ENCODE assay signal across 8 cellular contexts in the genomic region with DNA sequence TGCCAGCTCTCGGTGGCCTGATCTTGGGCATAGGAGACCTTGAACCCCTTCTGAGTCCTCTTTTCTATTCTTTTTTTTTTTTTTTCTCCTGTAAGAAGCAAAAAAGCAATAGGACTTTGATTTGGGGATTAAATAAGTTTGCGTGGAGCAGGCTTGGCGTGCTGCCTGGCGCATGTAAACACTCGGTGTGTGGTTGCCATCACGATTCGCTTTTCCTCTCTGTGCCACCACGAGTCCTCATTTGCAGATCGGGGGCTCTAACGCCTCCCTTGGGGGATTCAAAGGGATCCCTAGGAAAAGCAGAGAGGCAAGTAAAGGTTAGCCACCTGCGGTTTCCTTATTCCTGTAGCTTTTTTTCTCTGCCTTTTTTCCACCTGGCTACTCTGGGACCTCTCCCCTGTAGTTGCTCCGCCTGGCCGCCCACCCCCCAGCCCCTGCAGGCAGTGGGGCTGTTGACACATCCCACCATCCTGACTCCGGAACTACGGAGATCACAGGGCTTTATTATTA. TPM values are rescaled to one million over a fixed set of nuclear protein-coding genes. Genes with fewer than 3 reads are reported as not detected.
DNase-seq lines count a peak whose midpoint lies in the region; ATAC-seq, FAIRE-seq and TF ChIP-seq lines count a peak whose summit lies in the region.

No MANE protein-coding gene starts in this region.

- H3K9ac ChIP-seq in PC-3 (ENCODE audit: low read length) (peak overlapping the region; percentile 98), kidney (ENCODE audit: low read length in 2 of 2) (peak overlapping the region; percentile 94 to 96)

- no TSS peak for BruUV-seq in PC-3 (replicated peaks; lab: Mats Ljungman, UMichigan)
- BruUV-seq in MCF 10A (replicated peaks; lab: Mats Ljungman, UMichigan) = no TSS peak

- intact Hi-C loops in PC-3 (cut with micrococcal nuclease) (no loop called here), MCF 10A (cut with micrococcal nuclease) (no loop called here), kidney (cut with DNase I) (no loop called here)

- H3K4me3 ChIP-seq in GM12875 (ENCODE audit: low read depth, low read length) (peak overlapping the region; percentile 96), PC-3 (ENCODE audit: low read length) (peak overlapping the region; percentile 90), kidney (ENCODE audit: low read length in 2 of 2) (peak overlapping the region; percentile 90 to 98)

- H3F3A ChIP-seq in PC-3 (ENCODE audit: low read length, unreplicated experiment) = no peaks in the 10 kb centered on the region

- no peaks in the 10 kb centered on the region for H3K27me3 ChIP-seq in PC-3 (ENCODE audit: low read length)

- H3K9me2 ChIP-seq in PC-3 (replicated peaks; ENCODE audit: low read length) = no peaks in the 10 kb centered on the region

- DNase-seq in PC-3 = peak; percentile 45
- DNase-seq in MCF 10A (ENCODE audit: unreplicated experiment) = peak; percentile 43
- no peak for DNase-seq in kidney
- peak; percentile 16 for DNase-seq in stimulated activated CD4-positive, alpha-beta T cell treated with anti-CD3 and anti-CD28 coated beads, Interleukin-4, amount 100 ng/mL, for 1 hour
- DNase-seq in activated CD4-positive, CD25-positive, alpha-beta regulatory T cell treated with anti-CD3 and anti-CD28 coated beads, Interleukin-2, amount 50 U/mL, for 72 hours = no peak

- TF ChIP-seq CTCF in GM12875 (IDR thresholded peaks at IDR 0.05; ENCODE audit: borderline replicate concordance, insufficient read depth, low read depth, low read length) (no peak), PC-3 (conservative IDR thresholded peaks at IDR 0.05; ENCODE audit: low read depth, low read length) (no peak), MCF 10A (IDR thresholded peaks at IDR 0.05; ENCODE audit: unreplicated experiment) (no peak), kidney (IDR thresholded peaks at IDR 0.05; ENCODE audit: borderline replicate concordance, extremely low read depth, insufficient read depth) (no peak)

- H3K4me2 ChIP-seq in PC-3 (ENCODE audit: low read length) = peak overlapping the region; percentile 96

- peaks cover 64% of the 10 kb centered on the region for H3K36me3 ChIP-seq in PC-3 (ENCODE audit: low read depth, low read length)
- H3K36me3 ChIP-seq in kidney (ENCODE audit: control insufficient read depth in 1 of 2, insufficient read depth in 2 of 2, low read length in 2 of 2) = peaks cover 21 to 38% of the 10 kb centered on the region in 2 donors

- peaks cover 78% of the 10 kb centered on the region for H3K36me3 Mint-ChIP-seq in MCF 10A (ENCODE audit: insufficient read depth, unreplicated experiment)

- H3K4me1 ChIP-seq in PC-3 (ENCODE audit: insufficient read depth, low read length) (peaks cover 36% of the 10 kb centered on the region), kidney (ENCODE audit: control insufficient read depth in 1 of 2, insufficient read depth in 1 of 2, low read depth in 1 of 2, low read length in 2 of 2) (peaks cover 15 to 34% of the 10 kb centered on the region in 2 donors)

- peak overlapping the region; percentile 100 for H3K4me3 Mint-ChIP-seq in MCF 10A (ENCODE audit: unreplicated experiment)

- POLR2A ChIA-PET in PC-3 (lab: Charles Lee; ENCODE audit: unreplicated experiment) (interaction anchor here (0.6 kb wide), 1 partner anchor 18 kb away, joined by 4 read pairs; no protein-coding TSS in a partner anchor), MCF 10A (lab: Yijun Ruan, JAX) (interaction anchor here (0.9 to 3.2 kb wide), 7 partner anchors 11 to 713 kb away, joined by 3 to 21 read pairs (median 6); partner anchors contain the start of genes NDUFA11 and RPL36)

- H3K79me2 ChIP-seq in PC-3 (ENCODE audit: low read length) = peaks cover 97% of the 10 kb centered on the region

- H3K9me3 ChIP-seq in PC-3 (ENCODE audit: low read length) = no peaks in the 10 kb centered on the region
- no peaks in the 10 kb centered on the region for H3K9me3 ChIP-seq in kidney (ENCODE audit: control insufficient read depth in 1 of 2, low read length in 2 of 2)

- no peak overlapping the region for H2AFZ ChIP-seq in PC-3 (ENCODE audit: low read length)

- FAIRE-seq in kidney (lab: Jason Lieb, UNC) = no peak

- no peaks in the 10 kb centered on the region for H3K9me3 Mint-ChIP-seq in MCF 10A (ENCODE audit: unreplicated experiment)

- CTCF ChIA-PET in PC-3 (lab: Charles Lee) (no interaction called here), MCF 10A (lab: Yijun Ruan, JAX) (interaction anchor here (0.7 to 1.4 kb wide), 2 partner anchors 11 to 576 kb away, joined by 4 to 7 read pairs; no protein-coding TSS in a partner anchor)

- peaks cover 36% of the 10 kb centered on the region for H3K4me1 Mint-ChIP-seq in MCF 10A (ENCODE audit: insufficient read depth, unreplicated experiment)

- ATAC-seq in PC-3 (no peak), HG03045 (IDR thresholded peaks at IDR 0.05; ENCODE audit: unreplicated experiment) (no peak), HG03520 (IDR thresholded peaks at IDR 0.05; ENCODE audit: unreplicated experiment) (no peak)

- H3K27ac ChIP-seq in PC-3 (ENCODE audit: low read length) (peak overlapping the region; percentile 67; the same call in 1 of the 2 replicates), kidney (ENCODE audit: low read depth in 2 of 2, low read length in 2 of 2) (peak overlapping the region; percentile 21 to 92)

- peak overlapping the region; percentile 100 for H3K27ac Mint-ChIP-seq in MCF 10A (ENCODE audit: low read depth, unreplicated experiment)

- H3K27me3 Mint-ChIP-seq in MCF 10A (ENCODE audit: insufficient read depth, unreplicated experiment) = no peaks in the 10 kb centered on the region

- peaks cover 66% of the 10 kb centered on the region for H4K20me1 ChIP-seq in PC-3 (ENCODE audit: low read length)

RNA-seq across cellular contexts. Expression of gene SAFB, which starts 1.3 kb away (rescaled TPM):
- total RNA-seq in PC-3 (2014; rRNA removed) (94.9 and 164 TPM in 2 replicates), MCF 10A (2022) (135 and 137 TPM in 2 replicates), kidney (88.6 TPM)
- 35.0 TPM for polyA plus RNA-seq in kidney (ENCODE audit: insufficient read depth, low read depth, low replicate concordance)

RNA-seq across cellular contexts. Expression of gene SAFB2, which starts 1.6 kb away (rescaled TPM):
- total RNA-seq in PC-3 (2014; rRNA removed) = 77.5 and 101 TPM in 2 replicates
- total RNA-seq in MCF 10A (2022) = 98.6 and 118 TPM in 2 replicates
- 113 TPM for total RNA-seq in kidney
- 67.1 TPM for polyA plus RNA-seq in kidney (ENCODE audit: insufficient read depth, low read depth, low replicate concordance)

RNA-seq across cellular contexts. Expression of gene MICOS13, which starts 56.1 kb away (rescaled TPM):
- total RNA-seq in PC-3 (2014; rRNA removed) (331 and 456 TPM in 2 replicates), MCF 10A (2022) (51.5 and 73.0 TPM in 2 replicates), kidney (74.6 TPM)
- 244 TPM for polyA plus RNA-seq in kidney (ENCODE audit: insufficient read depth, low read depth, low replicate concordance)

RNA-seq across cellular contexts. Expression of gene TINCR, which starts 56.5 kb away (rescaled TPM):
- total RNA-seq in PC-3 (2014; rRNA removed) (0.58 and 0.69 TPM in 2 replicates), MCF 10A (2022) (0.20 and 0.21 TPM in 2 replicates), kidney (0.94 TPM)
- polyA plus RNA-seq in kidney (ENCODE audit: insufficient read depth, low read depth, low replicate concordance) = 2.2 TPM

RNA-seq across cellular contexts. Expression of gene HSD11B1L, which starts 56.6 kb away (rescaled TPM):
- total RNA-seq in PC-3 (2014; rRNA removed) = 8.6 and 10.9 TPM in 2 replicates
- 4.1 and 5.5 TPM in 2 replicates for total RNA-seq in MCF 10A (2022)
- total RNA-seq in kidney = 7.8 TPM
- 29.9 TPM for polyA plus RNA-seq in kidney (ENCODE audit: insufficient read depth, low read depth, low replicate concordance)

Comparison
In these comparisons a context has a peak if more than half of its experiments do, and no peak if none do; other contexts are left out.
1. DNase-seq: peak in PC-3 (single experiment), MCF 10A (single experiment) and stimulated activated CD4-positive, alpha-beta T cell treated with anti-CD3 and anti-CD28 coated beads, Interleukin-4, amount 100 ng/mL, for 1 hour (single experiment); none in kidney (single experiment) and activated CD4-positive, CD25-positive, alpha-beta regulatory T cell treated with anti-CD3 and anti-CD28 coated beads, Interleukin-2, amount 50 U/mL, for 72 hours (single experiment).
2. Peak in every context shown above with its lines, with median percentiles within 50 percentile points of each other: H3K4me3 ChIP-seq.